ENCODE assay signal across 8 cellular contexts in genomic region chr11:63683133-63683991, GRCh38. TPM values are rescaled to one million over a fixed set of nuclear protein-coding genes. Genes with fewer than 3 reads are reported as not detected.
DNase-seq lines count a peak whose midpoint lies in the region; ATAC-seq and TF ChIP-seq lines count a peak whose summit lies in the region.

No MANE protein-coding gene starts in this region.

- no peaks in the 10 kb centered on the region for H3K9me3 ChIP-seq in HUES64 (ENCODE audit: insufficient read depth, low read depth, low read length)

- 87% methylated on average over 8 of the region's 8 CpGs for whole genome bisulfite sequencing in HUES64

- no peaks in the 10 kb centered on the region for H3K27me3 ChIP-seq in HUES64 (ENCODE audit: insufficient read depth, low read length)

- no peaks in the 10 kb centered on the region for H3K36me3 ChIP-seq in HUES64 (ENCODE audit: insufficient read depth, low read length)

- H3K9ac ChIP-seq in HUES64 (ENCODE audit: low read depth, low read length) = peak overlapping the region; percentile 63; the same call in 1 of the 2 replicates

- H3K4me1 ChIP-seq in HUES64 (ENCODE audit: insufficient read depth, low read length) = peaks cover 21% of the 10 kb centered on the region

- ATAC-seq in HG03354 (IDR thresholded peaks at IDR 0.05; ENCODE audit: poor library complexity, severe bottlenecking, unreplicated experiment) = no peak

- H3K9me3 Mint-ChIP-seq in mesothelial cell of epicardium = no peaks in the 10 kb centered on the region

- H3K36me3 Mint-ChIP-seq in mesothelial cell of epicardium = no peaks in the 10 kb centered on the region

- peaks cover 38% of the 10 kb centered on the region for H3K4me1 Mint-ChIP-seq in mesothelial cell of epicardium

- H3K4me3 Mint-ChIP-seq in mesothelial cell of epicardium = peak overlapping the region; percentile 85

- peak overlapping the region; percentile 68; the same call in 1 of the 2 replicates for H3K27ac ChIP-seq in HUES64 (ENCODE audit: low read depth, low read length)

- H3K4me3 ChIP-seq in HUES64 (ENCODE audit: low read length) (peak overlapping the region; percentile 79), astrocyte of the cerebellum (ENCODE audit: low read depth, low read length) (peak overlapping the region; percentile 81)

- no peaks in the 10 kb centered on the region for H3K27me3 Mint-ChIP-seq in mesothelial cell of epicardium (ENCODE audit: low read depth)

- H3K27ac Mint-ChIP-seq in mesothelial cell of epicardium = peak overlapping the region; percentile 90

- in situ Hi-C loops in astrocyte of the cerebellum (cut with HindIII; ENCODE audit: low sequenced_read_pairs) = no loop called here

- DNase-seq in Ammon's horn (ENCODE audit: low spot score) (peak; percentile 34), astrocyte of the cerebellum (ENCODE audit: low read depth) (peak; percentile 26), mesothelial cell of epicardium (ENCODE audit: low spot score in 2 of 2, unreplicated experiment in 2 of 2) (no peak), LoVo (ENCODE audit: low spot score) (no peak), HK-2 (ENCODE audit: unreplicated experiment) (no peak)
- no peak for DNase-seq in stimulated activated CD4-positive, alpha-beta T cell treated with anti-CD3 and anti-CD28 coated beads, Interleukin-4, amount 100 ng/mL, for 24 hours

- TF ChIP-seq CTCF in astrocyte of the cerebellum (IDR thresholded peaks at IDR 0.05; ENCODE audit: low read depth, low read length, missing control alignments) (no peak), mesothelial cell of epicardium (IDR thresholded peaks at IDR 0.05; ENCODE audit: unreplicated experiment) (no peak)

RNA-seq across cellular contexts. Expression of gene RTN3, which starts 2.1 kb away (rescaled TPM):
- 144 TPM for polyA plus RNA-seq in HUES64 (2013, experiment 1 of 2)
- polyA plus RNA-seq in HUES64 (2013, experiment 2 of 2) = 163 TPM
- 92.4 to 93.5 TPM (median 93.2 TPM) in 3 replicates for total RNA-seq in mesothelial cell of epicardium

RNA-seq across cellular contexts. Expression of gene ATL3, which starts 12.2 kb away (rescaled TPM):
- 8.0 TPM for polyA plus RNA-seq in HUES64 (2013, experiment 1 of 2)
- 9.8 TPM for polyA plus RNA-seq in HUES64 (2013, experiment 2 of 2)
- total RNA-seq in mesothelial cell of epicardium = 19.6 to 21.6 TPM (median 20.0 TPM) in 3 replicates

Comparison
In these comparisons a context has a peak if more than half of its experiments do, and no peak if none do; other contexts are left out.
1. DNase-seq: peak in Ammon's horn (single experiment) and astrocyte of the cerebellum (single experiment); none in mesothelial cell of epicardium (0 of 2), LoVo (single experiment), HK-2 (single experiment) and stimulated activated CD4-positive, alpha-beta T cell treated with anti-CD3 and anti-CD28 coated beads, Interleukin-4, amount 100 ng/mL, for 24 hours (single experiment).